Comparison of ENCODE assay signal across 8 cellular contexts in genomic region chr6:33632603-33633039, GRCh38. TPM values are rescaled to one million over a fixed set of nuclear protein-coding genes. Genes with fewer than 3 reads are reported as not detected.
DNase-seq lines count a peak whose midpoint lies in the region; ATAC-seq and TF ChIP-seq lines count a peak whose summit lies in the region.

No MANE protein-coding gene starts in this region.

- TF ChIP-seq EP300 in stomach (IDR thresholded peaks at IDR 0.05): no peak

- peak overlapping the region in 13 of 59 donors; percentile 54 to 71 (median 63) for H3K4me3 ChIP-seq in dorsolateral prefrontal cortex
- H3K4me3 ChIP-seq in mesenchymal stem cell (ENCODE audit: insufficient read depth in 1 of 2, low read depth in 1 of 2, low read length in 2 of 2): peak overlapping the region in 1 of 2 experiments; percentile 76
- peak overlapping the region in 1 of 4 donors; percentile 49 for H3K4me3 ChIP-seq in stomach

- no peak overlapping the region for H3K18ac ChIP-seq in mesenchymal stem cell (ENCODE audit: low read depth in 1 of 2, low read length in 2 of 2)

- TF ChIP-seq POLR2A in stomach (IDR thresholded peaks at IDR 0.05): no peak

- no peak overlapping the region for H4K91ac ChIP-seq in mesenchymal stem cell (ENCODE audit: low read length)

- H3K4me2 ChIP-seq in mesenchymal stem cell (ENCODE audit: low read length, poor library complexity, severe bottlenecking): no peak overlapping the region

- TF ChIP-seq CTCF in dorsolateral prefrontal cortex (IDR thresholded peaks at IDR 0.05 in 54 of 56, conservative IDR thresholded peaks at IDR 0.05 in 2 of 56; ENCODE audit: low read depth in 1 of 56, partially characterized antibody in 56 of 56) (peak in 55 of 56 donors; percentile 20 to 73 (median 58)), stomach (IDR thresholded peaks at IDR 0.05) (peak in 5 of 7 experiments; percentile 27 to 57 (median 40))

- no peak overlapping the region for H3K23ac ChIP-seq in mesenchymal stem cell (ENCODE audit: low read length in 2 of 2)

- intact Hi-C loops in dorsolateral prefrontal cortex (cut with DNase I): loop anchor here (2.0 to 5.0 kb wide), 3 partner anchors 42 to 80 kb away; partner anchors contain the start of gene UQCC2 (in 1 of the 2)
- intact Hi-C loops in stomach (cut with DNase I; ENCODE audit: low total_unique reads): loop anchor here (10.0 kb wide), 1 partner anchor 48 kb away; the partner anchor contains the start of gene BAK1

- peaks cover 38% of the 10 kb centered on the region for H3K79me1 ChIP-seq in mesenchymal stem cell (replicated peaks; ENCODE audit: low read length, poor library complexity, severe bottlenecking)

- H2BK120ac ChIP-seq in mesenchymal stem cell (ENCODE audit: low read depth, low read length): no peak overlapping the region

- peak overlapping the region; percentile 59 for H3K9ac ChIP-seq in mesenchymal stem cell (ENCODE audit: low read length)

- H2AFZ ChIP-seq in mesenchymal stem cell (ENCODE audit: low read depth, low read length): no peak overlapping the region

- no peak for ATAC-seq in HG03159 (IDR thresholded peaks at IDR 0.05; ENCODE audit: unreplicated experiment)

- 35% methylated on average over 6 of the region's 6 CpGs for WGBS in mesenchymal stem cell
- WGBS in stomach, 5 donors: 45 to 60% (median 56%) methylated on average over 6 of the region's 6 CpGs

- H3K4me1 ChIP-seq in mesenchymal stem cell (ENCODE audit: control insufficient read depth, insufficient read depth, low read depth, low read length) (peaks cover 36% of the 10 kb centered on the region), stomach (peaks cover 56 to 94% (median 80%) of the 10 kb centered on the region in 4 donors)

- DNase-seq in Daoy (ENCODE audit: low read depth) (peak; percentile 68), KBM-7 (peak; percentile 63), dorsolateral prefrontal cortex (peak in 5 of 10 donors; percentile 26 to 56 (median 39)), mesenchymal stem cell (peak; percentile 53), stomach (peak; percentile 45), NCI-H1048 (lab: John Stamatoyannopoulos, UW) (no peak)
- peak; percentile 36 for DNase-seq in activated CD4-positive, alpha-beta T cell treated with anti-CD3 and anti-CD28 coated beads for 1 hour

- no peak overlapping the region for H2BK15ac ChIP-seq in mesenchymal stem cell (ENCODE audit: low read depth, poor library complexity, severe bottlenecking)

- H3K27me3 ChIP-seq in dorsolateral prefrontal cortex (no peaks in the 10 kb centered on the region), mesenchymal stem cell (ENCODE audit: control insufficient read depth in 1 of 2, insufficient read depth in 1 of 2, low read length in 2 of 2) (no peaks in the 10 kb centered on the region), stomach (peaks cover 0 to 20% (median 0%) of the 10 kb centered on the region in 3 donors)

- in situ Hi-C loops in KBM-7 (cut with MboI; ENCODE audit: low pct_unique_long_range_greater_than_20kb, low sequenced_read_pairs): no loop called here

- H3K9me3 ChIP-seq in mesenchymal stem cell (ENCODE audit: control insufficient read depth, low read length) (no peaks in the 10 kb centered on the region), stomach (no peaks in the 10 kb centered on the region)

- H4K8ac ChIP-seq in mesenchymal stem cell (ENCODE audit: low read length): peak overlapping the region; percentile 29

- H3K14ac ChIP-seq in mesenchymal stem cell (ENCODE audit: low read length in 2 of 2): no peak overlapping the region

- H3K27ac ChIP-seq in dorsolateral prefrontal cortex (peak overlapping the region in 4 of 59 donors; percentile 3 to 31 (median 20)), mesenchymal stem cell (ENCODE audit: low read length, poor library complexity, severe bottlenecking) (no peak overlapping the region), stomach (peak overlapping the region; percentile 76 to 84 (median 80))

- peak overlapping the region in 1 of 2 experiments; percentile 67 for H2BK12ac ChIP-seq in mesenchymal stem cell (ENCODE audit: low read length in 2 of 2)

- H3K36me3 ChIP-seq in mesenchymal stem cell (ENCODE audit: control insufficient read depth in 1 of 2, insufficient read depth in 2 of 2, low read depth in 1 of 2, low read length in 2 of 2): peaks cover 6 to 30% of the 10 kb centered on the region in 2 experiments
- H3K36me3 ChIP-seq in stomach: no peaks in the 10 kb centered on the region

- H2BK5ac ChIP-seq in mesenchymal stem cell (ENCODE audit: low read depth, low read length, poor library complexity, severe bottlenecking): no peak overlapping the region

- H2AK5ac ChIP-seq in mesenchymal stem cell (ENCODE audit: low read length, severe bottlenecking): peak overlapping the region; percentile 36

- no peak overlapping the region for H3K4ac ChIP-seq in mesenchymal stem cell (ENCODE audit: low read depth in 1 of 2, low read length in 2 of 2)

RNA-seq across cellular contexts. Expression of gene ITPR3, which starts 11.5 kb away (rescaled TPM):
- 10.4 and 12.6 TPM in 2 replicates for total RNA-seq in Daoy (2014; rRNA removed; shearing (Covaris generic))
- total RNA-seq in dorsolateral prefrontal cortex: 10 to 100 TPM in 1 of 120 experiments, 1 to 10 TPM in 119; 1.3 to 10.9 (median 3.8) TPM
- polyA plus RNA-seq in mesenchymal stem cell (2013, experiment 1 of 2): 4.6 TPM
- 4.5 TPM for polyA plus RNA-seq in mesenchymal stem cell (2013, experiment 2 of 2)
- 100 to 1,000 TPM in 3 of 5 donors, 10 to 100 TPM in 2; 46.3 to 149 (median 105) TPM for total RNA-seq in stomach
- polyA plus RNA-seq in stomach: 10 to 100 TPM; 14.1 to 17.1 (median 14.3) TPM

RNA-seq across cellular contexts. Expression of gene BAK1, which starts 52.5 kb away (rescaled TPM):
- total RNA-seq in Daoy (2014; rRNA removed; shearing (Covaris generic)): 13.1 and 18.8 TPM in 2 replicates
- total RNA-seq in dorsolateral prefrontal cortex (10 to 100 TPM in 82 of 120 experiments, 1 to 10 TPM in 38; 6.4 to 17.0 (median 10.8) TPM), stomach (10 to 100 TPM in 3 of 5 donors, 1 to 10 TPM in 2; 2.9 to 97.0 (median 22.3) TPM)
- 15.2 TPM for polyA plus RNA-seq in mesenchymal stem cell (2013, experiment 1 of 2)
- polyA plus RNA-seq in mesenchymal stem cell (2013, experiment 2 of 2): 15.1 TPM
- 10 to 100 TPM; 14.6 to 31.5 (median 24.6) TPM for polyA plus RNA-seq in stomach
